In genomic region chr5:89263846-89264245, GRCh38 we compare ENCODE assay signal across 1 cellular context.
A peak's percentile ranks its signal among the peaks of the same experiment; 100 is the strongest.
TF ChIP-seq lines count a peak whose summit lies in the region.

No MANE protein-coding gene starts in this region.

TF ChIP-seq in GM12878, 131 proteins besides CTCF, POLR2A, EP300 and RAD21 (continued from another document):
- TF ChIP-seq, protein P1, sequence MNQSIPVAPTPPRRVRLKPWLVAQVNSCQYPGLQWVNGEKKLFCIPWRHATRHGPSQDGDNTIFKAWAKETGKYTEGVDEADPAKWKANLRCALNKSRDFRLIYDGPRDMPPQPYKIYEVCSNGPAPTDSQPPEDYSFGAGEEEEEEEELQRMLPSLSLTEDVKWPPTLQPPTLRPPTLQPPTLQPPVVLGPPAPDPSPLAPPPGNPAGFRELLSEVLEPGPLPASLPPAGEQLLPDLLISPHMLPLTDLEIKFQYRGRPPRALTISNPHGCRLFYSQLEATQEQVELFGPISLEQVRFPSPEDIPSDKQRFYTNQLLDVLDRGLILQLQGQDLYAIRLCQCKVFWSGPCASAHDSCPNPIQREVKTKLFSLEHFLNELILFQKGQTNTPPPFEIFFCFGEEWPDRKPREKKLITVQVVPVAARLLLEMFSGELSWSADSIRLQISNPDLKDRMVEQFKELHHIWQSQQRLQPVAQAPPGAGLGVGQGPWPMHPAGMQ (IDR thresholded peaks at IDR 0.05; ENCODE audit: borderline replicate concordance) = no peak
- TF ChIP-seq, protein P2, sequence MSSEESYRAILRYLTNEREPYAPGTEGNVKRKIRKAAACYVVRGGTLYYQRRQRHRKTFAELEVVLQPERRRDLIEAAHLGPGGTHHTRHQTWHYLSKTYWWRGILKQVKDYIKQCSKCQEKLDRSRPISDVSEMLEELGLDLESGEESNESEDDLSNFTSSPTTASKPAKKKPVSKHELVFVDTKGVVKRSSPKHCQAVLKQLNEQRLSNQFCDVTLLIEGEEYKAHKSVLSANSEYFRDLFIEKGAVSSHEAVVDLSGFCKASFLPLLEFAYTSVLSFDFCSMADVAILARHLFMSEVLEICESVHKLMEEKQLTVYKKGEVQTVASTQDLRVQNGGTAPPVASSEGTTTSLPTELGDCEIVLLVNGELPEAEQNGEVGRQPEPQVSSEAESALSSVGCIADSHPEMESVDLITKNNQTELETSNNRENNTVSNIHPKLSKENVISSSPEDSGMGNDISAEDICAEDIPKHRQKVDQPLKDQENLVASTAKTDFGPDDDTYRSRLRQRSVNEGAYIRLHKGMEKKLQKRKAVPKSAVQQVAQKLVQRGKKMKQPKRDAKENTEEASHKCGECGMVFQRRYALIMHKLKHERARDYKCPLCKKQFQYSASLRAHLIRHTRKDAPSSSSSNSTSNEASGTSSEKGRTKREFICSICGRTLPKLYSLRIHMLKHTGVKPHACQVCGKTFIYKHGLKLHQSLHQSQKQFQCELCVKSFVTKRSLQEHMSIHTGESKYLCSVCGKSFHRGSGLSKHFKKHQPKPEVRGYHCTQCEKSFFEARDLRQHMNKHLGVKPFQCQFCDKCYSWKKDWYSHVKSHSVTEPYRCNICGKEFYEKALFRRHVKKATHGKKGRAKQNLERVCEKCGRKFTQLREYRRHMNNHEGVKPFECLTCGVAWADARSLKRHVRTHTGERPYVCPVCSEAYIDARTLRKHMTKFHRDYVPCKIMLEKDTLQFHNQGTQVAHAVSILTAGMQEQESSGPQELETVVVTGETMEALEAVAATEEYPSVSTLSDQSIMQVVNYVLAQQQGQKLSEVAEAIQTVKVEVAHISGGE (CRISPR knock-in tag; IDR thresholded peaks at IDR 0.05) = no peak
- peak; percentile 64 for TF ChIP-seq YY1 (IDR thresholded peaks at IDR 0.05; ENCODE audit: low read depth, low read length)
- peak; percentile 19; the same call in 1 of the 2 replicates for TF ChIP-seq SMC3 (IDR thresholded peaks at IDR 0.05; ENCODE audit: borderline replicate concordance, low read length)
- TF ChIP-seq PBX3 (IDR thresholded peaks at IDR 0.05; ENCODE audit: insufficient replicate concordance, low read depth, low read length) = no peak
